ENCODE assay signal across 24 cellular contexts in the genomic region with DNA sequence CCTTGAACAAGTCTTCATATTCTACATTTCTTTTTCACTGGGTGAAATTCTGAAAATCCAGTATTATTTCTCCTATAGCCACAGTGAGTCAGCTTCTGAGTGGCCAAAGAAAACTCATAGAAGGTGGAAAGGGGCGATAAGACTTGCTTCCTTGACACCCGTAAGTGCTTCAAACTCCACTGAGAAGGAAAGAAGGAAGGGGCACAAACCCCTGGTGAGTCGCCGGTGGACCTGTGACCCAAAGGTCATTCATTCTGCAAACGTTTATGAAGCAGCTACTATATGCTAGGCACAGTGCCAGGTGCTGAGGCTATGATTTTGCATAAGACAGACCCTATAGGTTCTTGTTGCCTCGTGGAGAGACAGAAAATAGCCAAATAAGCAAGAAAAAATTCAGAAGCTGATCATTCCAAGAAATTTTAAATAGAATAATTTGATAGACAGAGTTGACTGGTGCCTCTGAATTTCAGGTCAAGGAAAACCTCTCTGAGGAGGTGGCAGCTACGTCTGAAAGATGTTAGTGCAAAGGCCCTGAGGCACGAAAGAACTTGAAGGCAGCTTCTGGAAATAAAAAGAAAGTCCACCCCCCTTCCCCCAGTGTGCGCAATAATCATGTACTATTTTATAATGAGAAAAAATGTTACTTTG.
"Had no signal": no experiment of that assay in that cellular context is flagged by ENCODE, and none has a peak within 500 bp of the region (broad histone marks: within the 10 kb centered on the region; RNA-seq: fewer than 3 reads in every experiment).

No MANE protein-coding gene starts in this region.

- DNase-seq: colonic mucosa; effector CD8-positive, alpha-beta T cell; endodermal cell; foreskin keratinocyte; heart left ventricle; left cardiac atrium; left lung; mammary epithelial cell; mesendoderm; midbrain; naive thymus-derived CD4-positive, alpha-beta T cell; psoas muscle; right cardiac atrium; spleen; stimulated activated CD4-positive, alpha-beta T cell treated with anti-CD3 and anti-CD28 coated beads, Interleukin-4, amount 100 ng/mL, for 4 hours; stimulated activated naive CD8-positive, alpha-beta T cell treated with anti-CD3 and anti-CD28 coated beads, Interleukin-15, Interleukin-2, amounts not matched to agents 100 U/mL and 50 U/mL, for 24 hours; substantia nigra; testis; tibial artery had no signal

- H3K4me1 ChIP-seq: colonic mucosa, gastroesophageal sphincter, heart left ventricle, left lung, neural progenitor cell, psoas muscle, spleen, testis, tibial artery had no signal

- H3K36me3 ChIP-seq: colonic mucosa, gastroesophageal sphincter, heart left ventricle, left lung, neural progenitor cell, spleen, tibial artery had no signal

- H3K9me3 ChIP-seq: colonic mucosa, gastroesophageal sphincter, testis, tibial artery had no signal

- H3K27me3 ChIP-seq: colonic mucosa, foreskin keratinocyte, gastroesophageal sphincter, hepatocyte, left lung, neural progenitor cell, spleen, testis, tibial artery had no signal

- H3K4me3 ChIP-seq: colonic mucosa, gastroesophageal sphincter, heart left ventricle, hepatocyte, left lung, neural progenitor cell, psoas muscle, skin epidermis, spleen, testis, tibial artery had no signal

- H3K27ac ChIP-seq: colonic mucosa, epithelial cell of prostate, foreskin keratinocyte, gastroesophageal sphincter, heart left ventricle, hepatocyte, left lung, neural progenitor cell, psoas muscle, skin epidermis, spleen, testis, tibial artery had no signal
